ENCODE assay signal across 1 cellular context in genomic region chr7:141534757-141535737, GRCh38.
TF ChIP-seq lines count a peak whose summit lies in the region.

No MANE protein-coding gene starts in this region.

TF ChIP-seq in WTC11, 78 proteins besides CTCF, POLR2A, EP300 and RAD21 (continued from another document):
- TF ChIP-seq ZNF425 (CRISPR knock-in tag; conservative IDR thresholded peaks at IDR 0.05), result no peak
